24 cellular contexts compared by ENCODE assay signal in the genomic region with DNA sequence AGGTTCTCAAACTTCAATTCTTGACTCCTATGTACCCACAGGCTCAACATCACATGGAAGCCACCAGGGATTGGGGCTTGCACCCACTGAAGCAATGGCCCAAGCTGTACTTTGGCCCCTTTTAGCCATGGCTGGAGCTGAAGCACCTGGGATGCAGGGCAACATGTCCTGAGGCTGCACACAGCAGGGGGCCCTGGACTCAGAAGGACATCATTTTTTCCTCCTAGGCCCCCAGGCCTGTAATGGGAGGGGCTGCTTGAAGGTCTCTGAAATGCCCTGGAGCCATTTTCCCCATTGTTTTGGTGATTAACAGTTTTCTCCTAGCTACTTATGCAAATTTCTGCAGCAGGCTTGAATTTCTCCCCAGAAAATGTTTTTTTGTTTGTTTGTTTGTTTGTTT.
"Had no signal": no experiment of that assay in that cellular context is flagged by ENCODE, and none has a peak within 500 bp of the region (broad histone marks: within the 10 kb centered on the region; RNA-seq: fewer than 3 reads in every experiment).

No MANE protein-coding gene starts in this region.

- H3K4me1 Mint-ChIP-seq: activated CD4-positive, alpha-beta memory T cell treated with anti-CD3 and anti-CD28 coated beads, Interleukin-2, amount 10 ng/mL, durations not matched to agents 7 days and 5 days; activated CD4-positive, alpha-beta T cell treated with anti-CD3 and anti-CD28 coated beads, Interleukin-2, amount 10 ng/mL, durations not matched to agents 24 days and 14 days; naive B cell; stimulated activated memory B cell treated with anti-CD40 and anti-IgM and Interleukin-4, amounts not matched to agents 10 μg/mL and 1 μg/mL and 100 μg/mL, for 72 hours had no signal

- H3K9me3 ChIP-seq: gastroesophageal sphincter, sigmoid colon, testis, vagina had no signal

- DNase-seq: activated CD4-positive, alpha-beta memory T cell treated with anti-CD3 and anti-CD28 coated beads, Interleukin-2, amount 10 ng/mL, durations not matched to agents 7 days and 5 days; activated CD4-positive, alpha-beta T cell treated with anti-CD3 and anti-CD28 coated beads, Interleukin-2, amount 10 ng/mL, durations not matched to agents 24 days and 14 days; activated effector memory CD4-positive, alpha-beta T cell treated with Interleukin-2 at 50 U/mL for 16 hours; activated naive CD4-positive, alpha-beta T cell treated with anti-CD3 and anti-CD28 coated beads for 36 hours; activated T-cell treated with anti-CD3 and anti-CD28 coated beads, Interleukin-2, amount 50 U/mL, for 72 hours; amygdala; cerebellar nuclear complex; cortex of kidney; head of caudate nucleus; hypothalamus; islet precursor cell; lower lobe of right lung; naive B cell; sigmoid colon; stimulated activated CD4-positive, alpha-beta T cell treated with anti-CD3 and anti-CD28 coated beads, Interleukin-15, amount 100 ng/mL, for 24 hours; T1000; testis had no signal

- H3K27ac Mint-ChIP-seq: activated CD4-positive, alpha-beta memory T cell treated with anti-CD3 and anti-CD28 coated beads, Interleukin-2, amount 10 ng/mL, durations not matched to agents 7 days and 5 days; activated CD4-positive, alpha-beta T cell treated with anti-CD3 and anti-CD28 coated beads, Interleukin-2, amount 10 ng/mL, durations not matched to agents 24 days and 14 days; activated naive CD4-positive, alpha-beta T cell treated with anti-CD3 and anti-CD28 coated beads for 36 hours; activated T-cell treated with anti-CD3 and anti-CD28 coated beads, Interleukin-2, amount 50 U/mL, for 72 hours; stimulated activated memory B cell treated with anti-CD40 and anti-IgM and Interleukin-4, amounts not matched to agents 10 μg/mL and 1 μg/mL and 100 μg/mL, for 72 hours; type B pancreatic cell had no signal

- H3K27me3 Mint-ChIP-seq: activated CD4-positive, alpha-beta memory T cell treated with anti-CD3 and anti-CD28 coated beads, Interleukin-2, amount 10 ng/mL, durations not matched to agents 7 days and 5 days; activated CD4-positive, alpha-beta T cell treated with anti-CD3 and anti-CD28 coated beads, Interleukin-2, amount 10 ng/mL, durations not matched to agents 24 days and 14 days; naive B cell; stimulated activated memory B cell treated with anti-CD40 and anti-IgM and Interleukin-4, amounts not matched to agents 10 μg/mL and 1 μg/mL and 100 μg/mL, for 72 hours; type B pancreatic cell had no signal

- H3K4me1 ChIP-seq: gastroesophageal sphincter, lower lobe of right lung, sigmoid colon, testis, vagina had no signal

- H3K4me3 ChIP-seq: gastroesophageal sphincter, lower lobe of right lung, sigmoid colon, smooth muscle cell, testis, vagina had no signal

- H3K36me3 ChIP-seq: gastroesophageal sphincter, lower lobe of right lung, sigmoid colon, vagina had no signal

- H3K27me3 ChIP-seq: gastroesophageal sphincter, sigmoid colon, testis, vagina had no signal

- H3K4me3 Mint-ChIP-seq: activated CD4-positive, alpha-beta memory T cell treated with anti-CD3 and anti-CD28 coated beads, Interleukin-2, amount 10 ng/mL, durations not matched to agents 7 days and 5 days; activated CD4-positive, alpha-beta T cell treated with anti-CD3 and anti-CD28 coated beads, Interleukin-2, amount 10 ng/mL, durations not matched to agents 24 days and 14 days; activated naive CD4-positive, alpha-beta T cell treated with anti-CD3 and anti-CD28 coated beads for 36 hours; activated T-cell treated with anti-CD3 and anti-CD28 coated beads, Interleukin-2, amount 50 U/mL, for 72 hours; naive B cell; stimulated activated memory B cell treated with anti-CD40 and anti-IgM and Interleukin-4, amounts not matched to agents 10 μg/mL and 1 μg/mL and 100 μg/mL, for 72 hours; type B pancreatic cell had no signal

- H3K36me3 Mint-ChIP-seq: stimulated activated memory B cell treated with anti-CD40 and anti-IgM and Interleukin-4, amounts not matched to agents 10 μg/mL and 1 μg/mL and 100 μg/mL, for 72 hours; type B pancreatic cell had no signal

- H3K27ac ChIP-seq: epithelial cell of prostate, gastroesophageal sphincter, lower lobe of right lung, sigmoid colon, testis, vagina had no signal

- ATAC-seq: activated CD4-positive, CD25-positive, alpha-beta regulatory T cell treated with anti-CD3 and anti-CD28 coated beads, Interleukin-2, amount 50 U/mL, for 24 hours; activated T-cell treated with anti-CD3 and anti-CD28 coated beads, Interleukin-2, amount 50 U/mL, for 72 hours; gastroesophageal sphincter; lower lobe of right lung; stimulated activated memory B cell treated with anti-CD40 and anti-IgM and Interleukin-4, amounts not matched to agents 10 μg/mL and 1 μg/mL and 100 μg/mL, for 72 hours had no signal
